ENCODE assay signal across 8 cellular contexts in the genomic region with DNA sequence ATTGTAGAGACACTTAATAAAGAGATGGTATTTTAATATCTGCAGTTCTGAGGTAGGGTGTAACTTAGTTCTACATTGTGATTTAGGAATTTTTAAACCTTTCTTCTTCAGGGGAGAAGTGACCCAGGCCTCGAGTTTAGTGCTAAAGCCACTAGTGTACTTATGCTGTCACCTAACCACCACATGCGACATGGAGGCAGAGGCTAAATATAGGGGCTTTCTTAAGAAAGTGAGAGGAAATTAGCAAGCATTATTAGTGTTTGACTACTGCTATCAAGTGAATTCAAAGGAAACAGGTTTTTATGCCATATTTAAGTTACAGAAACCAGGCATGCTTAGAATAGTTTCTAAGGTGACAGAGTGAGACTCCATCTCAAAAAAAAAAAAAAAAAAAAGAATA. TPM values are rescaled to one million over a fixed set of nuclear protein-coding genes. Genes with fewer than 3 reads are reported as not detected.
"Had no signal": no experiment of that assay in that cellular context is flagged by ENCODE, and none has a peak within 500 bp of the region (broad histone marks: within the 10 kb centered on the region; RNA-seq: fewer than 3 reads in every experiment).

No MANE protein-coding gene starts in this region.

RNA-seq across cellular contexts. Expression of gene TBC1D26, which starts 56.3 kb away (rescaled TPM):
- total RNA-seq: natural killer cell treated with Interleukin-12 subunit alpha and Interleukin-12 subunit beta and Interleukin-15 and Interleukin-18, amount 100 ng/mL, for 72 hours; pancreas; posterior vena cava; pulmonary artery endothelial cell; right atrium auricular region; smooth muscle cell; thoracic aorta had no signal
- polyA plus RNA-seq: naive thymus-derived CD4-positive, alpha-beta T cell had no signal
